8 cellular contexts compared by ENCODE assay signal in genomic region chrX:52990011-52990631, GRCh38. TPM values are rescaled to one million over a fixed set of nuclear protein-coding genes. Genes with fewer than 3 reads are reported as not detected.
A peak's percentile ranks its signal among the peaks of the same experiment; 100 is the strongest.
DNase-seq lines count a peak whose midpoint lies in the region; ATAC-seq and FAIRE-seq lines count a peak whose summit lies in the region.
"Not testable (repeated sequence)": the region's sequence is repeated elsewhere in the genome, so short reads cannot be mapped to it uniquely, and the experiment has no call there.

No MANE protein-coding gene starts in this region.

- H3K27ac ChIP-seq in epithelial cell of prostate: peak overlapping the region; percentile 51

- DNase-seq in DMS53 (lab: John Stamatoyannopoulos, UW) (peak; percentile 74), HTR-8/SVneo (ENCODE audit: insufficient read length, low spot score) (peak; percentile 15), RPMI8226 (peak; percentile 61), mucosa of gallbladder (ENCODE audit: low spot score) (peak; percentile 48)
- peak; percentile 63 for DNase-seq in activated T-cell treated with anti-CD3 and anti-CD28 coated beads, Interleukin-2, amount 50 U/mL, for 1 hour
- DNase-seq in epithelial cell of prostate (ENCODE audit: low read depth, low spot score): not testable (repeated sequence)
- peak; percentile 25 to 33 for DNase-seq in stimulated activated CD8-positive, alpha-beta memory T cell treated with anti-CD3 and anti-CD28 coated beads, Interleukin-7, amount 100 ng/mL, for 48 hours (ENCODE audit: extremely low read depth in 1 of 2, low read depth in 1 of 2)

- peak; percentile 26 for FAIRE-seq in HTR-8/SVneo (lab: Jason Lieb, UNC)

- peak; percentile 89 for ATAC-seq in GM21447 (IDR thresholded peaks at IDR 0.05; ENCODE audit: unreplicated experiment)

RNA-seq across cellular contexts. Expression of gene FAM156A, which starts 31.8 kb away (rescaled TPM):
- total RNA-seq in mucosa of gallbladder: 22.4 TPM

RNA-seq across cellular contexts. Expression of gene GPR173, which starts 58.5 kb away (rescaled TPM):
- 1.4 TPM for total RNA-seq in mucosa of gallbladder
